1 cellular context compared by ENCODE assay signal in genomic region chr16:81658373-81658772, GRCh38.
TF ChIP-seq lines count a peak whose summit lies in the region.

No MANE protein-coding gene starts in this region.

TF ChIP-seq in GM12878, 131 proteins besides CTCF, POLR2A, EP300 and RAD21 (continued from another document):
- TF ChIP-seq IKZF2 (IDR thresholded peaks at IDR 0.05) (no peak), IKZF1 (conservative IDR thresholded peaks at IDR 0.05) (no peak), SMAD1 (IDR thresholded peaks at IDR 0.05; ENCODE audit: low read depth, partially characterized antibody) (no peak)
TF ChIP-seq in GM12878: peak in this region for 0.
